In genomic region chr9:94905606-94906005, GRCh38 we compare ENCODE assay signal across 17 cellular contexts.
DNase-seq lines count a peak whose midpoint lies in the region; ATAC-seq, FAIRE-seq and TF ChIP-seq lines count a peak whose summit lies in the region.
"Had no signal": no experiment of that assay in that cellular context is flagged by ENCODE, and none has a peak within 500 bp of the region (broad histone marks: within the 10 kb centered on the region; RNA-seq: fewer than 3 reads in every experiment).

No MANE protein-coding gene starts in this region.

- no peak for TF ChIP-seq POLR2A in K562 (conservative IDR thresholded peaks at IDR 0.05)

- no peaks in the 10 kb centered on the region for H3K79me2 ChIP-seq in K562 (ENCODE audit: control insufficient read depth, insufficient read depth, low read length)

- peak overlapping the region; percentile 73 for H3K27ac ChIP-seq in cardiac muscle cell
- no peak overlapping the region for H3K27ac ChIP-seq in heart right ventricle
- no peak overlapping the region for H3K27ac ChIP-seq in K562 (ENCODE audit: extremely low read depth, low read depth, low read length)

- no peaks in the 10 kb centered on the region for H3K27me3 Mint-ChIP-seq in mesothelial cell of epicardium (ENCODE audit: low read depth)
- H3K27me3 Mint-ChIP-seq in immature natural killer cell (ENCODE audit: low read depth in 3 of 3): peaks cover 0 to 2% (median 2%) of the 10 kb centered on the region in 3 donors
- H3K27me3 Mint-ChIP-seq: CD4-positive, alpha-beta T cell had no signal

- H3K36me3 Mint-ChIP-seq in mesothelial cell of epicardium (no peaks in the 10 kb centered on the region), immature natural killer cell (peaks cover 0 to 7% (median 0%) of the 10 kb centered on the region in 3 donors)

- intact Hi-C loops in heart right ventricle (cut with DNase I) (no loop called here), K562 (cut with micrococcal nuclease) (no loop called here)

- no peaks in the 10 kb centered on the region for H3K9me3 ChIP-seq in cardiac muscle cell (ENCODE audit: low read depth)
- no peaks in the 10 kb centered on the region for H3K9me3 ChIP-seq in heart right ventricle
- H3K9me3 ChIP-seq in K562 (replicated peaks; ENCODE audit: control insufficient read depth, insufficient read depth, low read depth, low read length): no peaks in the 10 kb centered on the region

- TF ChIP-seq EP300 in K562 (IDR thresholded peaks at IDR 0.05; ENCODE audit: low read length): no peak

- H3K4me1 Mint-ChIP-seq in mesothelial cell of epicardium (peaks cover 64% of the 10 kb centered on the region), immature natural killer cell (peaks cover 0 to 8% of the 10 kb centered on the region in 2 donors)

- no TSS peak for BruUV-seq in K562 (replicated peaks; lab: Mats Ljungman, UMichigan)

- H3K9me1 ChIP-seq in K562 (ENCODE audit: control insufficient read depth, insufficient read depth, low read length): no peaks in the 10 kb centered on the region

- WGBS in heart right ventricle, 2 donors: 98% methylated on average over 2 of the region's 2 CpGs
- 85% methylated on average over 1 of the region's 2 CpGs for WGBS in K562 (ENCODE audit: insufficient coverage, low coverage, missing lambda C conversion rate)

- H3K27me3 ChIP-seq in cardiac muscle cell (no peaks in the 10 kb centered on the region), heart right ventricle (no peaks in the 10 kb centered on the region), K562 (ENCODE audit: control insufficient read depth in 2 of 2, insufficient read depth in 2 of 2, low read length in 2 of 2) (no peaks in the 10 kb centered on the region)

- no peak for TF ChIP-seq RAD21 in K562 (CRISPR knock-in tag; conservative IDR thresholded peaks at IDR 0.05 in 1 of 2, IDR thresholded peaks at IDR 0.05 in 1 of 2)

- H2AFZ ChIP-seq in K562 (ENCODE audit: low read depth, low read length): no peak overlapping the region
- H2AFZ ChIP-seq: GM23338 had no signal

- no peak overlapping the region for H3K9ac ChIP-seq in K562 (ENCODE audit: insufficient read depth in 1 of 2, low read depth in 2 of 2, low read length in 2 of 2)

- CTCF ChIA-PET in K562 (lab: Yijun Ruan, JAX; ENCODE audit: low intra/inter-chr PET ratio): no interaction called here

- in situ Hi-C loops in K562 (cut with MboI): no loop called here

- H3K27ac Mint-ChIP-seq in mesothelial cell of epicardium (peak overlapping the region; percentile 34), immature natural killer cell (peak overlapping the region in 1 of 6 donors; percentile 19)
- H3K27ac Mint-ChIP-seq: CD4-positive, alpha-beta T cell; GM23338 had no signal

- TF ChIP-seq CTCF in cardiac muscle cell (IDR thresholded peaks at IDR 0.05; ENCODE audit: low read depth, low read length) (no peak), heart right ventricle (IDR thresholded peaks at IDR 0.05) (no peak), K562 (IDR thresholded peaks at IDR 0.05 in 2 of 3, conservative IDR thresholded peaks at IDR 0.05 in 1 of 3; ENCODE audit: insufficient read depth in 2 of 3, low read depth in 1 of 3, low read length in 3 of 3) (no peak), mesothelial cell of epicardium (IDR thresholded peaks at IDR 0.05; ENCODE audit: unreplicated experiment) (no peak)

- DNase-seq in cardiac muscle cell (ENCODE audit: low read depth in 1 of 2, low spot score in 1 of 2) (peak in 1 of 2 donors; percentile 54), heart right ventricle (no peak), K562 (ENCODE audit: extremely low read depth in 1 of 4, low spot score in 3 of 4) (no peak), mesothelial cell of epicardium (ENCODE audit: low spot score in 2 of 2, unreplicated experiment in 2 of 2) (no peak), COLO829 (ENCODE audit: low spot score) (no peak), LoVo (ENCODE audit: low spot score) (no peak), immature natural killer cell (no peak), SKM-1 treated with dmso at 0.1 percent for 144 hours (lab: John Stamatoyannopoulos, UW; ENCODE audit: unreplicated experiment) (no peak)
- DNase-seq: AML-193; CD4-positive, alpha-beta T cell; GF-D8; Karpas-422; NCI-H1105 treated with DMSO at 0.1 percent for 48 hours; NCI-H1930; NCI-H2171; NCI-H510A treated with DMSO at 0.1 percent for 48 hours had no signal

- H3K4me2 ChIP-seq in K562 (ENCODE audit: insufficient read depth, low read length): no peak overlapping the region
- H3K4me2 ChIP-seq: GM23338 had no signal

- H3K9me3 Mint-ChIP-seq in mesothelial cell of epicardium (no peaks in the 10 kb centered on the region), immature natural killer cell (no peaks in the 10 kb centered on the region)
- H3K9me3 Mint-ChIP-seq: CD4-positive, alpha-beta T cell; GM23338 had no signal

- H3K36me3 ChIP-seq in cardiac muscle cell (no peaks in the 10 kb centered on the region), heart right ventricle (no peaks in the 10 kb centered on the region), K562 (ENCODE audit: control insufficient read depth, insufficient read depth, low read length) (no peaks in the 10 kb centered on the region)

- no peak overlapping the region for H3K4me3 ChIP-seq in cardiac muscle cell
- no peak overlapping the region for H3K4me3 ChIP-seq in heart right ventricle
- no peak overlapping the region for H3K4me3 ChIP-seq in K562
- H3K4me3 ChIP-seq: GM23338 had no signal

- H3K4me1 ChIP-seq in cardiac muscle cell (ENCODE audit: low read depth): peaks cover 60% of the 10 kb centered on the region
- H3K4me1 ChIP-seq in heart right ventricle: peaks cover 0 to 37% (median 24%) of the 10 kb centered on the region in 9 donors
- H3K4me1 ChIP-seq in K562 (replicated peaks in 1 of 2; ENCODE audit: control insufficient read depth in 2 of 2, insufficient read depth in 2 of 2, low read length in 2 of 2): peaks cover 0 to 7% of the 10 kb centered on the region in 2 experiments; a peak in 3 of 5 replicates

- no peak overlapping the region for H3K4me3 Mint-ChIP-seq in mesothelial cell of epicardium
- no peak overlapping the region for H3K4me3 Mint-ChIP-seq in immature natural killer cell
- H3K4me3 Mint-ChIP-seq: CD4-positive, alpha-beta T cell; GM23338 had no signal

- no peak for FAIRE-seq in K562 (lab: Jason Lieb, UNC)

- no peaks in the 10 kb centered on the region for H4K20me1 ChIP-seq in K562 (replicated peaks; ENCODE audit: control insufficient read depth, insufficient read depth, low read length)

- POLR2A ChIA-PET in K562 (lab: Yijun Ruan, JAX): interaction anchor here (0.6 kb wide), 1 partner anchor 1527 kb away, joined by 3 read pairs; no protein-coding TSS in a partner anchor

- ATAC-seq in heart right ventricle: no peak
- no peak for ATAC-seq in K562
- ATAC-seq: GM23338 had no signal

TF ChIP-seq in K562, 482 proteins besides CTCF, POLR2A, EP300 and RAD21:
- no peak for TF ChIP-seq CTCFL (IDR thresholded peaks at IDR 0.05; ENCODE audit: borderline replicate concordance, insufficient read depth, low read depth, low read length, poor library complexity, severe bottlenecking)
- peak; percentile 66 for TF ChIP-seq MEIS2 (IDR thresholded peaks at IDR 0.05; ENCODE audit: partially characterized antibody)
- no peak for TF ChIP-seq PBX2 (CRISPR knock-in tag; IDR thresholded peaks at IDR 0.05; ENCODE audit: low read depth)
- TF ChIP-seq PBX2 (tag; conservative IDR thresholded peaks at IDR 0.05; ENCODE audit: low read depth): peak; percentile 84
- peak; percentile 67 for TF ChIP-seq PKNOX1 (IDR thresholded peaks at IDR 0.05)
- TF ChIP-seq HDGF (IDR thresholded peaks at IDR 0.05): no peak
- no peak for TF ChIP-seq FOXJ3 (CRISPR knock-in tag; IDR thresholded peaks at IDR 0.05)
